ENCODE assay signal across 11 cellular contexts in the genomic region with DNA sequence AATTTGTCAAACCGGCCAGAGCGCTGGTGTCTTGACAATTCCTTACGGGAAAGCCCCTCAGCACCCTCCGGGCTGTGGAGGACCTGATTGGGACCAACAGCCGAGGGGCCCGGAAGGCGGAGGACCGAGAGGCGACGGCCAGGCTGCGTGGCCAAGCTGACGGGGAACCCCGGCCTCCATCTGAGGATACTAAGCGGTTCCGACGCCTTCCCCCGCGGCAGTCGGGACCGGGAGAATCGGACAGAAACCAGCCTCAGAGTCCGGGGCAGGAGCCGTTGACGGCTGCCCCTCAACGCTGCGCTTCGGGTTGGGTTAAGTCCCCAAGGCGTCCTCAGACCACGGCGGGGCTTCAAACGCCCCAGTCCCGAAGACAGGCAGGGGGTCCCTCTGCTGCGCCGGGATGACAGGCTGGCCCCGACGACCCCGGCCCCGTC. TPM values are rescaled to one million over a fixed set of nuclear protein-coding genes. Genes with fewer than 3 reads are reported as not detected.
DNase-seq lines count a peak whose midpoint lies in the region; ATAC-seq and TF ChIP-seq lines count a peak whose summit lies in the region.
"Had no signal": no experiment of that assay in that cellular context is flagged by ENCODE, and none has a peak within 500 bp of the region (broad histone marks: within the 10 kb centered on the region; RNA-seq: fewer than 3 reads in every experiment).

No MANE protein-coding gene starts in this region.

- H3K79me2 ChIP-seq in ACC112 (ENCODE audit: control insufficient read depth, insufficient read depth, low read length, unreplicated experiment) (no peaks in the 10 kb centered on the region), neural cell (replicated peaks; ENCODE audit: insufficient read depth, low read length) (no peaks in the 10 kb centered on the region)

- TF ChIP-seq CTCF in neural cell (IDR thresholded peaks at IDR 0.05; ENCODE audit: poor library complexity, severe bottlenecking) (no peak), WERI-Rb-1 (IDR thresholded peaks at IDR 0.05; ENCODE audit: low read depth, low read length) (no peak)

- no peak for TF ChIP-seq EP300 in neural cell (conservative IDR thresholded peaks at IDR 0.05; ENCODE audit: poor library complexity, severe bottlenecking)

- H2AFZ ChIP-seq in ACC112 (ENCODE audit: low read length, unreplicated experiment) (no peak overlapping the region), neural cell (ENCODE audit: low read depth, low read length) (no peak overlapping the region)

- intact Hi-C loops in Right ventricle myocardium superior (cut with DNase I), result loop anchor here (5.0 kb wide), 2 partner anchors 198 to 313 kb away; no protein-coding TSS in a partner anchor

- TF ChIP-seq RAD21 in neural cell (conservative IDR thresholded peaks at IDR 0.05), result no peak

- H3K4me2 ChIP-seq in neural cell (ENCODE audit: low read length), result no peak overlapping the region

- ATAC-seq in Right ventricle myocardium superior (ENCODE audit: poor library complexity) (peak; percentile 17), HG02798 (IDR thresholded peaks at IDR 0.05; ENCODE audit: poor library complexity, unreplicated experiment) (no peak)

- H3K9me3 ChIP-seq in NT2/D1 (ENCODE audit: insufficient read depth, low read length) (no peaks in the 10 kb centered on the region), neural cell (ENCODE audit: low read length) (peaks cover 3% of the 10 kb centered on the region), SJCRH30 (replicated peaks) (no peaks in the 10 kb centered on the region), WERI-Rb-1 (ENCODE audit: severe bottlenecking) (no peaks in the 10 kb centered on the region)

- H3K36me3 ChIP-seq in ACC112 (ENCODE audit: insufficient read depth, low read length), result no peaks in the 10 kb centered on the region
- H3K36me3 ChIP-seq in NT2/D1 (ENCODE audit: insufficient read depth, insufficient read length, low read length), result no peaks in the 10 kb centered on the region
- H3K36me3 ChIP-seq in neural cell (ENCODE audit: insufficient read depth, low read length), result no peaks in the 10 kb centered on the region
- H3K36me3 ChIP-seq in SJCRH30, result no peaks in the 10 kb centered on the region
- no peaks in the 10 kb centered on the region for H3K36me3 ChIP-seq in WERI-Rb-1

- no peaks in the 10 kb centered on the region for H3K9me2 ChIP-seq in neural cell (ENCODE audit: insufficient read depth, low read length)

- DNase-seq in NT2/D1 (ENCODE audit: low read depth, low spot score), result no peak
- DNase-seq in Right ventricle myocardium superior, result peak; percentile 51
- no peak for DNase-seq in SJCRH30
- no peak for DNase-seq in DMS79 treated with DMSO at 0.1 percent for 48 hours (lab: John Stamatoyannopoulos, UW)
- DNase-seq in WERI-Rb-1, result no peak
- DNase-seq: amniotic stem cell, NCI-H2081 treated with DMSO at 0.1 percent for 48 hours, SW 1271 had no signal

- H3K27me3 ChIP-seq in ACC112 (ENCODE audit: insufficient read depth, low read length) (peaks cover 36% of the 10 kb centered on the region), NT2/D1 (ENCODE audit: insufficient read depth, insufficient read length) (peaks cover 91% of the 10 kb centered on the region), neural cell (ENCODE audit: insufficient read depth, low read depth, low read length) (peaks cover 80% of the 10 kb centered on the region), SJCRH30 (no peaks in the 10 kb centered on the region), WERI-Rb-1 (ENCODE audit: insufficient read depth, low read depth, severe bottlenecking) (no peaks in the 10 kb centered on the region)

- no peaks in the 10 kb centered on the region for H4K20me1 ChIP-seq in neural cell (ENCODE audit: insufficient read depth)

- H3F3A ChIP-seq in neural cell (ENCODE audit: insufficient read depth, low read length, poor library complexity, severe bottlenecking), result no peaks in the 10 kb centered on the region

- H3K4me1 ChIP-seq in ACC112 (ENCODE audit: control insufficient read depth, insufficient read depth, low read length, unreplicated experiment), result no peaks in the 10 kb centered on the region
- H3K4me1 ChIP-seq in NT2/D1 (ENCODE audit: insufficient read depth, insufficient read length), result no peaks in the 10 kb centered on the region
- H3K4me1 ChIP-seq in SJCRH30, result no peaks in the 10 kb centered on the region

- H3K27ac ChIP-seq in ACC112 (ENCODE audit: low read depth, low read length), result no peak overlapping the region
- no peak overlapping the region for H3K27ac ChIP-seq in neural cell (ENCODE audit: low read length)
- H3K27ac ChIP-seq in SJCRH30, result no peak overlapping the region
- no peak overlapping the region for H3K27ac ChIP-seq in WERI-Rb-1

- H3K4me3 ChIP-seq in ACC112 (ENCODE audit: low read depth, low read length), result peak overlapping the region; percentile 83; the same call in 1 of the 2 replicates
- H3K4me3 ChIP-seq in NT2/D1 (ENCODE audit: insufficient read length, low read depth), result peak overlapping the region; percentile 64
- H3K4me3 ChIP-seq in neural cell (ENCODE audit: low read length), result peak overlapping the region; percentile 63
- no peak overlapping the region for H3K4me3 ChIP-seq in SJCRH30
- H3K4me3 ChIP-seq in WERI-Rb-1 (ENCODE audit: low read depth, low read length), result no peak overlapping the region; the same call in 1 of the 2 replicates

- H3K9ac ChIP-seq in NT2/D1 (ENCODE audit: insufficient read length, low read depth) (peak overlapping the region; percentile 13), neural cell (ENCODE audit: low read length) (no peak overlapping the region)

TF ChIP-seq in neural cell, 6 proteins besides CTCF, POLR2A, EP300 and RAD21:
- TF ChIP-seq, protein P1, sequence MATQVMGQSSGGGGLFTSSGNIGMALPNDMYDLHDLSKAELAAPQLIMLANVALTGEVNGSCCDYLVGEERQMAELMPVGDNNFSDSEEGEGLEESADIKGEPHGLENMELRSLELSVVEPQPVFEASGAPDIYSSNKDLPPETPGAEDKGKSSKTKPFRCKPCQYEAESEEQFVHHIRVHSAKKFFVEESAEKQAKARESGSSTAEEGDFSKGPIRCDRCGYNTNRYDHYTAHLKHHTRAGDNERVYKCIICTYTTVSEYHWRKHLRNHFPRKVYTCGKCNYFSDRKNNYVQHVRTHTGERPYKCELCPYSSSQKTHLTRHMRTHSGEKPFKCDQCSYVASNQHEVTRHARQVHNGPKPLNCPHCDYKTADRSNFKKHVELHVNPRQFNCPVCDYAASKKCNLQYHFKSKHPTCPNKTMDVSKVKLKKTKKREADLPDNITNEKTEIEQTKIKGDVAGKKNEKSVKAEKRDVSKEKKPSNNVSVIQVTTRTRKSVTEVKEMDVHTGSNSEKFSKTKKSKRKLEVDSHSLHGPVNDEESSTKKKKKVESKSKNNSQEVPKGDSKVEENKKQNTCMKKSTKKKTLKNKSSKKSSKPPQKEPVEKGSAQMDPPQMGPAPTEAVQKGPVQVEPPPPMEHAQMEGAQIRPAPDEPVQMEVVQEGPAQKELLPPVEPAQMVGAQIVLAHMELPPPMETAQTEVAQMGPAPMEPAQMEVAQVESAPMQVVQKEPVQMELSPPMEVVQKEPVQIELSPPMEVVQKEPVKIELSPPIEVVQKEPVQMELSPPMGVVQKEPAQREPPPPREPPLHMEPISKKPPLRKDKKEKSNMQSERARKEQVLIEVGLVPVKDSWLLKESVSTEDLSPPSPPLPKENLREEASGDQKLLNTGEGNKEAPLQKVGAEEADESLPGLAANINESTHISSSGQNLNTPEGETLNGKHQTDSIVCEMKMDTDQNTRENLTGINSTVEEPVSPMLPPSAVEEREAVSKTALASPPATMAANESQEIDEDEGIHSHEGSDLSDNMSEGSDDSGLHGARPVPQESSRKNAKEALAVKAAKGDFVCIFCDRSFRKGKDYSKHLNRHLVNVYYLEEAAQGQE (IDR thresholded peaks at IDR 0.05; ENCODE audit: borderline replicate concordance), result no peak
- TF ChIP-seq SMC3 (conservative IDR thresholded peaks at IDR 0.05; ENCODE audit: poor library complexity), result no peak
- TF ChIP-seq POLR2AphosphoS5 (IDR thresholded peaks at IDR 0.05), result no peak
- no peak for TF ChIP-seq MXI1 (conservative IDR thresholded peaks at IDR 0.05; ENCODE audit: poor library complexity, severe bottlenecking)
- no peak for TF ChIP-seq EZH2 (IDR thresholded peaks at IDR 0.05; ENCODE audit: borderline replicate concordance, insufficient read depth, low read length, poor library complexity, severe bottlenecking)
- TF ChIP-seq TAF1 (IDR thresholded peaks at IDR 0.05; ENCODE audit: low read depth), result no peak

RNA-seq across cellular contexts. Expression of a gene that starts 0.5 kb away (rescaled TPM):
- 9.7 TPM for total RNA-seq in Right ventricle myocardium superior
- 0.24 and 0.72 TPM in 2 replicates for polyA plus RNA-seq in neural cell
- polyA minus RNA-seq in neural cell, result not detected in 2 replicates
- 8.9 and 12.6 TPM in 2 replicates for total RNA-seq in SJCRH30 (2014; rRNA removed; shearing (Covaris generic))

Comparison
In these comparisons a context has a peak if more than half of its experiments do, and no peak if none do; other contexts are left out.
1. H3K4me3 ChIP-seq: peak in ACC112 (single experiment), NT2/D1 (single experiment) and neural cell (single experiment); none in SJCRH30 (single experiment) and WERI-Rb-1 (single experiment).